In the genomic region with DNA sequence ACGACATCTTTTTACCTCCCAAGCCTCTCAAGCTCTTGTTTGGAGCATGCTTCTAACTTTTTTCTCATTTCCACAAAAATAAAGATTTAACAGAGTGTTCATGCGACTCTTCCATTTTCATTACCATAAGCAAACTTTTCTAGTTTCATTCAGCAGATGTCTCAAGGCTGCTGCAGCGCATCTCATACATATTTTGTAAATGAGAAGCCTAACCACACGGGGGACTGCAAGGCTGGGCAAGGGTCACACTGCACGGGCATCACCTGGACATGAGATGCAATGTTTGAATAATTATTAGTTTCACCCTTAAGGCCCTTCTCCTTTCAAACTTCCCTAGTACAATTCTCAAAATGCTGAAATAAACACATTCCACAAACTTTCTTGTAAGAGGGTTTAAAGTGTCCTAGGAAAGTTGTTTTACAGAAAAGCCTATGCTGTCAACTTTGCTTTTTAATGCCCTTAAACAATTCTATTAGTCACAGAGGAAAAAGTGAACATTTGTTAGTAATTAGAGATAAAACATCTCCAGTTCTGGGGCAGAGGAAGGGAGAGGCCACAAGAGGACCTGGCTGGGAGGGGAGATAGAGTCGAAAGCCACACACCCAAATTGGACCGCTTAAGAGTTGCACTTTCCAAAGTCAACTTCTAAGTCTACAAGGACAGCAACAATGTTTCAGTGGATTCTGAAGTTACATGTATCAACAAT, we compare ENCODE assay signal across 8 cellular contexts. TPM values are rescaled to one million over a fixed set of nuclear protein-coding genes. Genes with fewer than 3 reads are reported as not detected.
DNase-seq lines count a peak whose midpoint lies in the region; ATAC-seq and TF ChIP-seq lines count a peak whose summit lies in the region.

No MANE protein-coding gene starts in this region.

- H3K36me3 Mint-ChIP-seq in T-helper 1 cell treated with Interleukin-12 subunit alpha and Interleukin-12 subunit beta and Interleukin-4 antibody, amounts not matched to agents 30 μg/mL and 1 μg/mL, for 36 hours (ENCODE audit: low read depth) = peaks cover 7% of the 10 kb centered on the region
- H3K36me3 Mint-ChIP-seq in T-cell = peaks cover 3% of the 10 kb centered on the region

- H3K4me3 ChIP-seq in neuron (ENCODE audit: low read length) = peak overlapping the region; percentile 70

- ATAC-seq in T-cell (replicated peaks in 1 of 4) (no peak), HG02884 (IDR thresholded peaks at IDR 0.05; ENCODE audit: unreplicated experiment) (no peak)

- peak overlapping the region; percentile 83 for H3K4me3 Mint-ChIP-seq in T-helper 1 cell treated with Interleukin-12 subunit alpha and Interleukin-12 subunit beta and Interleukin-4 antibody, amounts not matched to agents 30 μg/mL and 1 μg/mL, for 36 hours
- peak overlapping the region; percentile 78 to 85 (median 81) for H3K4me3 Mint-ChIP-seq in T-cell

- H3K36me3 ChIP-seq in neuron (ENCODE audit: insufficient read depth, low read length) = no peaks in the 10 kb centered on the region

- DNase-seq in T-helper 1 cell = no peak
- no peak for DNase-seq in T-cell
- peak; percentile 83 to 85 for DNase-seq in erythroblast (lab: John Stamatoyannopoulos, UW)
- no peak for DNase-seq in NCI-H226
- DNase-seq in NK-92 (lab: John Stamatoyannopoulos, UW; ENCODE audit: unreplicated experiment) = no peak

- peaks cover 3% of the 10 kb centered on the region for H3K9me3 Mint-ChIP-seq in T-helper 1 cell treated with Interleukin-12 subunit alpha and Interleukin-12 subunit beta and Interleukin-4 antibody, amounts not matched to agents 30 μg/mL and 1 μg/mL, for 36 hours
- peaks cover 3 to 4% (median 3%) of the 10 kb centered on the region in 3 donors for H3K9me3 Mint-ChIP-seq in T-cell

- TF ChIP-seq POLR2A in erythroblast (IDR thresholded peaks at IDR 0.05; ENCODE audit: low read length) = peak; percentile 72

- peaks cover 3% of the 10 kb centered on the region for H3K9me3 ChIP-seq in neuron (ENCODE audit: low read length)

- H3K4me1 ChIP-seq in neuron (ENCODE audit: insufficient read depth, low read length) = peaks cover 19% of the 10 kb centered on the region

- CTCF ChIA-PET in T-cell (lab: Charles Lee) = no interaction called here

- POLR2A ChIA-PET in T-cell (lab: Charles Lee) = interaction anchor here in 1 of 2 donors (0.6 kb wide), 1 partner anchor 26 kb away, joined by 4 read pairs; no protein-coding TSS in a partner anchor

- peaks cover 26% of the 10 kb centered on the region for H3K4me1 Mint-ChIP-seq in T-helper 1 cell treated with Interleukin-12 subunit alpha and Interleukin-12 subunit beta and Interleukin-4 antibody, amounts not matched to agents 30 μg/mL and 1 μg/mL, for 36 hours (ENCODE audit: low read depth)
- H3K4me1 Mint-ChIP-seq in T-cell = peaks cover 38 to 52% (median 41%) of the 10 kb centered on the region in 3 donors

- peaks cover 4% of the 10 kb centered on the region for H3K27me3 Mint-ChIP-seq in T-helper 1 cell treated with Interleukin-12 subunit alpha and Interleukin-12 subunit beta and Interleukin-4 antibody, amounts not matched to agents 30 μg/mL and 1 μg/mL, for 36 hours (ENCODE audit: low read depth)
- no peaks in the 10 kb centered on the region for H3K27me3 Mint-ChIP-seq in T-cell

- peaks cover 5% of the 10 kb centered on the region for H3K27me3 ChIP-seq in neuron (ENCODE audit: insufficient read depth, low read length)

- no peak overlapping the region for H2AFZ ChIP-seq in neuron (ENCODE audit: low read depth, low read length)

- H3K27ac Mint-ChIP-seq in T-helper 1 cell treated with Interleukin-12 subunit alpha and Interleukin-12 subunit beta and Interleukin-4 antibody, amounts not matched to agents 30 μg/mL and 1 μg/mL, for 36 hours = peak overlapping the region; percentile 73
- peak overlapping the region; percentile 24 to 71 for H3K27ac Mint-ChIP-seq in T-cell

RNA-seq across cellular contexts. Expression of a gene that starts 1.3 kb away (rescaled TPM):
- 10 to 100 TPM; 12.4 to 19.9 (median 14.1) TPM for total RNA-seq in T-cell

Comparison
In these comparisons a context has a peak if more than half of its experiments do, and no peak if none do; other contexts are left out.
1. DNase-seq: peak in erythroblast (2 of 2); none in T-helper 1 cell (0 of 5), T-cell (0 of 34), NCI-H226 (single experiment) and NK-92 (single experiment).